19 cellular contexts compared by ENCODE assay signal in genomic region chrX:119970574-119970973, GRCh38.
"Had no signal": no experiment of that assay in that cellular context is flagged by ENCODE, and none has a peak within 500 bp of the region (broad histone marks: within the 10 kb centered on the region; RNA-seq: fewer than 3 reads in every experiment).

No MANE protein-coding gene starts in this region.

- H3K27me3 ChIP-seq: brain microvascular endothelial cell, cardiac muscle cell had no signal

- H3K4me2 ChIP-seq: PC-9 had no signal

- H2AFZ ChIP-seq: PC-9 had no signal

- ATAC-seq: activated T-cell treated with anti-CD3 and anti-CD28 coated beads, Interleukin-2, amount 50 U/mL, for 72 hours; T-helper 17 cell; WTC11 had no signal

- H3K36me3 ChIP-seq: brain microvascular endothelial cell, cardiac muscle cell had no signal

- H3K27ac ChIP-seq: brain microvascular endothelial cell, cardiac muscle cell, PC-9 had no signal

- DNase-seq: activated CD4-positive, alpha-beta memory T cell treated with anti-CD3 and anti-CD28 coated beads, Interleukin-2, amount 10 ng/mL, durations not matched to agents 7 days and 5 days; activated CD4-positive, alpha-beta T cell treated with anti-CD3 and anti-CD28 coated beads, Interleukin-2, amount 10 ng/mL, durations not matched to agents 7 days and 5 days; activated CD8-positive, alpha-beta memory T cell treated with anti-CD3 and anti-CD28 coated beads, Interleukin-2, amount 50 U/mL, for 4 hours; activated gamma-delta T cell treated with Interleukin-2 at 50 U/mL for 16 hours; activated naive CD4-positive, alpha-beta T cell treated with anti-CD3 and anti-CD28 coated beads, Interleukin-2, amount 10 ng/mL, durations not matched to agents 7 days and 5 days; activated naive CD8-positive, alpha-beta T cell treated with anti-CD3 and anti-CD28 coated beads for 36 hours; activated T-cell treated with anti-CD3 and anti-CD28 coated beads, Interleukin-2, amount 50 U/mL, for 72 hours; brain microvascular endothelial cell; NCI-H1092; NCI-H1417; NCI-H1930; NCI-H2107; NCI-H510A treated with DMSO at 0.1 percent for 48 hours; PC-9; SIG-M5; T-helper 17 cell; T-helper 9 cell had no signal

- H3K4me3 ChIP-seq: cardiac muscle cell, PC-9 had no signal
